ENCODE assay signal across 12 cellular contexts in the genomic region with DNA sequence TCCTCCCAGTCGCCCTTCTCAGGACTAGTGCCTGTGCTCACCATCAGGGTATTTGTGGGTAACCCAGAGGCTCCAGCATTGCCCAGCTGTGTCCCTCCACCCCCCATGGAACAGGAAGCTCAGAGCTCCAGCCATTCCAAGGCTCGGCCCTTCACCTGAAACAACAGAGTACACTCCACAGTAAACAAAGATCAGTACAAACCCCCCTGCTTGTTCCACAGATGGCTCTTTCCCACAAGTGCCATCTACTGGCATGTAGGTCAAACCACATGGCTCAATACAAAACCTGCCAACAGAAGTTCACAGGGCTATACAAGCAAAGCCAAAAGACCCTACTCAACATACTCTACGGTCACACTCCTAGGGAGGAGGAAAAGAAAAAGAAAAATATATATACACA.
DNase-seq lines count a peak whose midpoint lies in the region; ATAC-seq and TF ChIP-seq lines count a peak whose summit lies in the region.
"Had no signal": no experiment of that assay in that cellular context is flagged by ENCODE, and none has a peak within 500 bp of the region (broad histone marks: within the 10 kb centered on the region; RNA-seq: fewer than 3 reads in every experiment).

No MANE protein-coding gene starts in this region.

- DNase-seq in DND-41 (no peak), NAMALWA (ENCODE audit: low spot score) (peak; percentile 5), PC-9 (no peak), kidney epithelial cell (ENCODE audit: low read depth) (no peak), middle frontal gyrus (ENCODE audit: extremely low spot score, low spot score) (no peak), T1000 (lab: John Stamatoyannopoulos, UW) (no peak)
- DNase-seq: activated CD4-positive, alpha-beta T cell treated with anti-CD3 and anti-CD28 coated beads for 1 hour; CD4-positive, alpha-beta memory T cell; mesenchymal stem cell; nucleus accumbens had no signal

- no peak overlapping the region for H3K27ac ChIP-seq in DND-41 (ENCODE audit: low read length)
- H3K27ac ChIP-seq in PC-9: no peak overlapping the region
- H3K27ac ChIP-seq: SJSA1 had no signal

- intact Hi-C loops in PC-9 (cut with micrococcal nuclease; ENCODE audit: unreplicated experiment): no loop called here

- H3K4me3 ChIP-seq in DND-41 (ENCODE audit: low read depth in 1 of 2, low read length in 2 of 2) (no peak overlapping the region), PC-9 (no peak overlapping the region), kidney epithelial cell (ENCODE audit: low read depth, low read length) (no peak overlapping the region)
- H3K4me3 ChIP-seq: SJSA1 had no signal

- H3K9me2 ChIP-seq in PC-9 (ENCODE audit: insufficient read depth): no peaks in the 10 kb centered on the region

- H3F3A ChIP-seq in PC-9 (ENCODE audit: insufficient read depth, low read depth): no peaks in the 10 kb centered on the region

- H2AFZ ChIP-seq in DND-41 (ENCODE audit: low read depth, low read length): no peak overlapping the region
- H2AFZ ChIP-seq in PC-9: no peak overlapping the region

- POLR2A ChIA-PET in PC-9 (lab: Charles Lee; ENCODE audit: unreplicated experiment): no interaction called here

- ATAC-seq in DND-41 (ENCODE audit: insufficient read depth, low read depth) (no peak; the same call in 2 of the 3 replicates), GM21737 (IDR thresholded peaks at IDR 0.05; ENCODE audit: unreplicated experiment) (no peak)

- CTCF ChIA-PET in PC-9 (lab: Charles Lee): no interaction called here

- H3K9ac ChIP-seq in DND-41 (ENCODE audit: low read depth, low read length): no peak overlapping the region

- H3K9me3 ChIP-seq in DND-41 (ENCODE audit: insufficient read depth, low read length, severe bottlenecking) (no peaks in the 10 kb centered on the region), PC-9 (ENCODE audit: insufficient read depth, low read depth) (no peaks in the 10 kb centered on the region)

- H3K27me3 ChIP-seq in DND-41 (ENCODE audit: insufficient read depth, low read length, poor library complexity) (no peaks in the 10 kb centered on the region), PC-9 (ENCODE audit: insufficient read depth, low read depth) (no peaks in the 10 kb centered on the region; the same call in 1 of the 2 replicates), kidney epithelial cell (ENCODE audit: control insufficient read depth, insufficient read depth, low read length) (no peaks in the 10 kb centered on the region)
- H3K27me3 ChIP-seq: SJSA1 had no signal

- no peaks in the 10 kb centered on the region for H3K79me2 ChIP-seq in DND-41 (ENCODE audit: insufficient read depth, low read length)
- no peaks in the 10 kb centered on the region for H3K79me2 ChIP-seq in PC-9 (ENCODE audit: low read depth)

- H3K4me2 ChIP-seq in DND-41 (ENCODE audit: insufficient read depth, low read length) (no peak overlapping the region), PC-9 (no peak overlapping the region)

- H3K4me1 ChIP-seq in DND-41 (ENCODE audit: insufficient read depth, low read length): no peaks in the 10 kb centered on the region
- H3K4me1 ChIP-seq in PC-9 (replicated peaks; ENCODE audit: insufficient read depth): no peaks in the 10 kb centered on the region
- H3K4me1 ChIP-seq: SJSA1 had no signal

- TF ChIP-seq CTCF in DND-41 (IDR thresholded peaks at IDR 0.05; ENCODE audit: borderline replicate concordance, extremely low read depth, low read length, poor library complexity, severe bottlenecking) (peak; percentile 23), PC-9 (conservative IDR thresholded peaks at IDR 0.05) (peak; percentile 35; the same call in 1 of the 2 replicates), kidney epithelial cell (IDR thresholded peaks at IDR 0.05; ENCODE audit: insufficient read depth, low read length, poor library complexity, severe bottlenecking) (peak; percentile 25)

- BruUV-seq in PC-9 (replicated peaks; lab: Mats Ljungman, UMichigan): no TSS peak

- H4K20me1 ChIP-seq in DND-41 (ENCODE audit: insufficient read depth, low read length): no peaks in the 10 kb centered on the region
- no peaks in the 10 kb centered on the region for H4K20me1 ChIP-seq in PC-9 (ENCODE audit: insufficient read depth)

- H3K36me3 ChIP-seq in DND-41 (ENCODE audit: insufficient read depth, low read length): no peaks in the 10 kb centered on the region
- H3K36me3 ChIP-seq in PC-9 (ENCODE audit: low read depth): no peaks in the 10 kb centered on the region
- H3K36me3 ChIP-seq in kidney epithelial cell (ENCODE audit: control insufficient read depth, insufficient read depth, low read length): no peaks in the 10 kb centered on the region
- H3K36me3 ChIP-seq: SJSA1 had no signal
